Comparison of ENCODE assay signal across 1 cellular context in the genomic region with DNA sequence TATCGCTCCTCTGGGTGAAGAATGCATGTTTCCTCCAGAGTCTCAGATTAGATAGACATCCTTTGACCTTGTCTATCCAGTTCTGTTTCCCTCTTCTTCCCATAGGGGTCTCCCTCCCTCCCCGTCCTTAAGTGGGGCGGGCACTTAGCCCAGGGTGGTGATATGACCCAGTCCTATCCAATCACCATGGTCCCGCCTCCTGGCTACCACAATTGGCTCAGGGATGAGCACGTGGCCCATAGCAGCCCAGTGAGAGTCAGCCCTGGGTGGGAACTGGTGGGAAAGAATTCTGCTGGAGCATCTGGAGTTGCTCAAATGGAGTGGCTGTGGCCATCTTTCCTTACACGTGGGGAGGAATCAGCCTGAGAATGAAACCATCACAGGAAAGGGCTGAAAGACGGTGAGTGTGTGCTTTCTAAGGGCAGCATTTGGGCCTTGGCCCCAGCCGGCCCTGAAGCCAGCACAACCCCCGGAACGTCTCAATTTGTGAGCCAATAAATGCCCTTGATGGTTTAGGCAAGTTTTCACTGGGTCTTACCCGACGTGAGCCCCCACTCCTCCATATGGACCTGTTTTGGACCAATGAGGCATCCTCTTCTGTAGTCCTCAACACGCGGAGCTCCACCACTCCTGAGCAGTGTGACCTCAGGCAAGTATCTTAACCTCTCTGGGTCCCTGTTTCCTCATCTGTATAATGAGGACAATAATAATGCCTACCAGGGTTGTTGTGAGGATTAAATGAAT.
TF ChIP-seq lines count a peak whose summit lies in the region.

No MANE protein-coding gene starts in this region.

TF ChIP-seq in HepG2, 621 proteins besides CTCF, POLR2A, EP300 and RAD21 (continued from another document and continues in another):
- TF ChIP-seq ZNF589 (CRISPR knock-in tag; conservative IDR thresholded peaks at IDR 0.05), result 0 out of 2 replicates have a peak, but pooled peaks have one; percentile 24
- TF ChIP-seq ZBTB42 (CRISPR knock-in tag; IDR thresholded peaks at IDR 0.05), result no peak
- peak; percentile 10; the same call in 1 of the 2 replicates for TF ChIP-seq NR2F6 (IDR thresholded peaks at IDR 0.05)
- peak; percentile 58; the same call in 1 of the 2 replicates for TF ChIP-seq NR2F6 (CRISPR knock-in tag; IDR thresholded peaks at IDR 0.05)
- no peak for TF ChIP-seq PHF8 (CRISPR knock-in tag; IDR thresholded peaks at IDR 0.05)
- TF ChIP-seq PAX8 (CRISPR knock-in tag; IDR thresholded peaks at IDR 0.05; ENCODE audit: borderline replicate concordance), result no peak
- TF ChIP-seq AGO1 (IDR thresholded peaks at IDR 0.05; ENCODE audit: low read depth, low read length, poor library complexity, severe bottlenecking), result no peak
- TF ChIP-seq ZNF3 (CRISPR knock-in tag; IDR thresholded peaks at IDR 0.05), result 0 out of 2 replicates have a peak, but pooled peaks have one; percentile 52
- no peak for TF ChIP-seq ATRX (CRISPR knock-in tag; IDR thresholded peaks at IDR 0.05; ENCODE audit: borderline replicate concordance)
- TF ChIP-seq ZC3H13 (CRISPR knock-in tag; IDR thresholded peaks at IDR 0.05), result 0 out of 2 replicates have a peak, but pooled peaks have one; percentile 22
- TF ChIP-seq, protein P1, sequence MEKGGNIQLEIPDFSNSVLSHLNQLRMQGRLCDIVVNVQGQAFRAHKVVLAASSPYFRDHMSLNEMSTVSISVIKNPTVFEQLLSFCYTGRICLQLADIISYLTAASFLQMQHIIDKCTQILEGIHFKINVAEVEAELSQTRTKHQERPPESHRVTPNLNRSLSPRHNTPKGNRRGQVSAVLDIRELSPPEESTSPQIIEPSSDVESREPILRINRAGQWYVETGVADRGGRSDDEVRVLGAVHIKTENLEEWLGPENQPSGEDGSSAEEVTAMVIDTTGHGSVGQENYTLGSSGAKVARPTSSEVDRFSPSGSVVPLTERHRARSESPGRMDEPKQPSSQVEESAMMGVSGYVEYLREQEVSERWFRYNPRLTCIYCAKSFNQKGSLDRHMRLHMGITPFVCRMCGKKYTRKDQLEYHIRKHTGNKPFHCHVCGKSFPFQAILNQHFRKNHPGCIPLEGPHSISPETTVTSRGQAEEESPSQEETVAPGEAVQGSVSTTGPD (CRISPR knock-in tag; IDR thresholded peaks at IDR 0.05), result peak; percentile 60; the same call in 1 of the 2 replicates
- no peak for TF ChIP-seq ZNF468 (CRISPR knock-in tag; IDR thresholded peaks at IDR 0.05)
- TF ChIP-seq, protein P2, sequence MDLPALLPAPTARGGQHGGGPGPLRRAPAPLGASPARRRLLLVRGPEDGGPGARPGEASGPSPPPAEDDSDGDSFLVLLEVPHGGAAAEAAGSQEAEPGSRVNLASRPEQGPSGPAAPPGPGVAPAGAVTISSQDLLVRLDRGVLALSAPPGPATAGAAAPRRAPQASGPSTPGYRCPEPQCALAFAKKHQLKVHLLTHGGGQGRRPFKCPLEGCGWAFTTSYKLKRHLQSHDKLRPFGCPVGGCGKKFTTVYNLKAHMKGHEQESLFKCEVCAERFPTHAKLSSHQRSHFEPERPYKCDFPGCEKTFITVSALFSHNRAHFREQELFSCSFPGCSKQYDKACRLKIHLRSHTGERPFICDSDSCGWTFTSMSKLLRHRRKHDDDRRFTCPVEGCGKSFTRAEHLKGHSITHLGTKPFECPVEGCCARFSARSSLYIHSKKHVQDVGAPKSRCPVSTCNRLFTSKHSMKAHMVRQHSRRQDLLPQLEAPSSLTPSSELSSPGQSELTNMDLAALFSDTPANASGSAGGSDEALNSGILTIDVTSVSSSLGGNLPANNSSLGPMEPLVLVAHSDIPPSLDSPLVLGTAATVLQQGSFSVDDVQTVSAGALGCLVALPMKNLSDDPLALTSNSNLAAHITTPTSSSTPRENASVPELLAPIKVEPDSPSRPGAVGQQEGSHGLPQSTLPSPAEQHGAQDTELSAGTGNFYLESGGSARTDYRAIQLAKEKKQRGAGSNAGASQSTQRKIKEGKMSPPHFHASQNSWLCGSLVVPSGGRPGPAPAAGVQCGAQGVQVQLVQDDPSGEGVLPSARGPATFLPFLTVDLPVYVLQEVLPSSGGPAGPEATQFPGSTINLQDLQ (CRISPR knock-in tag; IDR thresholded peaks at IDR 0.05), result no peak
- TF ChIP-seq, protein P3, sequence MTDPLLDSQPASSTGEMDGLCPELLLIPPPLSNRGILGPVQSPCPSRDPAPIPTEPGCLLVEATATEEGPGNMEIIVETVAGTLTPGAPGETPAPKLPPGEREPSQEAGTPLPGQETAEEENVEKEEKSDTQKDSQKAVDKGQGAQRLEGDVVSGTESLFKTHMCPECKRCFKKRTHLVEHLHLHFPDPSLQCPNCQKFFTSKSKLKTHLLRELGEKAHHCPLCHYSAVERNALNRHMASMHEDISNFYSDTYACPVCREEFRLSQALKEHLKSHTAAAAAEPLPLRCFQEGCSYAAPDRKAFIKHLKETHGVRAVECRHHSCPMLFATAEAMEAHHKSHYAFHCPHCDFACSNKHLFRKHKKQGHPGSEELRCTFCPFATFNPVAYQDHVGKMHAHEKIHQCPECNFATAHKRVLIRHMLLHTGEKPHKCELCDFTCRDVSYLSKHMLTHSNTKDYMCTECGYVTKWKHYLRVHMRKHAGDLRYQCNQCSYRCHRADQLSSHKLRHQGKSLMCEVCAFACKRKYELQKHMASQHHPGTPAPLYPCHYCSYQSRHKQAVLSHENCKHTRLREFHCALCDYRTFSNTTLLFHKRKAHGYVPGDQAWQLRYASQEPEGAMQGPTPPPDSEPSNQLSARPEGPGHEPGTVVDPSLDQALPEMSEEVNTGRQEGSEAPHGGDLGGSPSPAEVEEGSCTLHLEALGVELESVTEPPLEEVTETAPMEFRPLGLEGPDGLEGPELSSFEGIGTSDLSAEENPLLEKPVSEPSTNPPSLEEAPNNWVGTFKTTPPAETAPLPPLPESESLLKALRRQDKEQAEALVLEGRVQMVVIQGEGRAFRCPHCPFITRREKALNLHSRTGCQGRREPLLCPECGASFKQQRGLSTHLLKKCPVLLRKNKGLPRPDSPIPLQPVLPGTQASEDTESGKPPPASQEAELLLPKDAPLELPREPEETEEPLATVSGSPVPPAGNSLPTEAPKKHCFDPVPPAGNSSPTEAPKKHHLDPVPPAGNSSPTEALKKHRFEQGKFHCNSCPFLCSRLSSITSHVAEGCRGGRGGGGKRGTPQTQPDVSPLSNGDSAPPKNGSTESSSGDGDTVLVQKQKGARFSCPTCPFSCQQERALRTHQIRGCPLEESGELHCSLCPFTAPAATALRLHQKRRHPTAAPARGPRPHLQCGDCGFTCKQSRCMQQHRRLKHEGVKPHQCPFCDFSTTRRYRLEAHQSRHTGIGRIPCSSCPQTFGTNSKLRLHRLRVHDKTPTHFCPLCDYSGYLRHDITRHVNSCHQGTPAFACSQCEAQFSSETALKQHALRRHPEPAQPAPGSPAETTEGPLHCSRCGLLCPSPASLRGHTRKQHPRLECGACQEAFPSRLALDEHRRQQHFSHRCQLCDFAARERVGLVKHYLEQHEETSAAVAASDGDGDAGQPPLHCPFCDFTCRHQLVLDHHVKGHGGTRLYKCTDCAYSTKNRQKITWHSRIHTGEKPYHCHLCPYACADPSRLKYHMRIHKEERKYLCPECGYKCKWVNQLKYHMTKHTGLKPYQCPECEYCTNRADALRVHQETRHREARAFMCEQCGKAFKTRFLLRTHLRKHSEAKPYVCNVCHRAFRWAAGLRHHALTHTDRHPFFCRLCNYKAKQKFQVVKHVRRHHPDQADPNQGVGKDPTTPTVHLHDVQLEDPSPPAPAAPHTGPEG (CRISPR knock-in tag; IDR thresholded peaks at IDR 0.05), result no peak
- 0 out of 2 replicates have a peak, but pooled peaks have one; percentile 6 for TF ChIP-seq ZNF557 (CRISPR knock-in tag; IDR thresholded peaks at IDR 0.05)
- TF ChIP-seq, protein P4, sequence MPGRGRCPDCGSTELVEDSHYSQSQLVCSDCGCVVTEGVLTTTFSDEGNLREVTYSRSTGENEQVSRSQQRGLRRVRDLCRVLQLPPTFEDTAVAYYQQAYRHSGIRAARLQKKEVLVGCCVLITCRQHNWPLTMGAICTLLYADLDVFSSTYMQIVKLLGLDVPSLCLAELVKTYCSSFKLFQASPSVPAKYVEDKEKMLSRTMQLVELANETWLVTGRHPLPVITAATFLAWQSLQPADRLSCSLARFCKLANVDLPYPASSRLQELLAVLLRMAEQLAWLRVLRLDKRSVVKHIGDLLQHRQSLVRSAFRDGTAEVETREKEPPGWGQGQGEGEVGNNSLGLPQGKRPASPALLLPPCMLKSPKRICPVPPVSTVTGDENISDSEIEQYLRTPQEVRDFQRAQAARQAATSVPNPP (CRISPR knock-in tag; IDR thresholded peaks at IDR 0.05), result no peak
- no peak for TF ChIP-seq NFE2L2 (IDR thresholded peaks at IDR 0.05; ENCODE audit: low read length)
- TF ChIP-seq REXO4 (CRISPR knock-in tag; IDR thresholded peaks at IDR 0.05; ENCODE audit: borderline replicate concordance), result no peak
- TF ChIP-seq TRIM24 (CRISPR knock-in tag; IDR thresholded peaks at IDR 0.05), result no peak
- TF ChIP-seq ZNF446 (CRISPR knock-in tag; IDR thresholded peaks at IDR 0.05), result no peak
- TF ChIP-seq, protein P5, sequence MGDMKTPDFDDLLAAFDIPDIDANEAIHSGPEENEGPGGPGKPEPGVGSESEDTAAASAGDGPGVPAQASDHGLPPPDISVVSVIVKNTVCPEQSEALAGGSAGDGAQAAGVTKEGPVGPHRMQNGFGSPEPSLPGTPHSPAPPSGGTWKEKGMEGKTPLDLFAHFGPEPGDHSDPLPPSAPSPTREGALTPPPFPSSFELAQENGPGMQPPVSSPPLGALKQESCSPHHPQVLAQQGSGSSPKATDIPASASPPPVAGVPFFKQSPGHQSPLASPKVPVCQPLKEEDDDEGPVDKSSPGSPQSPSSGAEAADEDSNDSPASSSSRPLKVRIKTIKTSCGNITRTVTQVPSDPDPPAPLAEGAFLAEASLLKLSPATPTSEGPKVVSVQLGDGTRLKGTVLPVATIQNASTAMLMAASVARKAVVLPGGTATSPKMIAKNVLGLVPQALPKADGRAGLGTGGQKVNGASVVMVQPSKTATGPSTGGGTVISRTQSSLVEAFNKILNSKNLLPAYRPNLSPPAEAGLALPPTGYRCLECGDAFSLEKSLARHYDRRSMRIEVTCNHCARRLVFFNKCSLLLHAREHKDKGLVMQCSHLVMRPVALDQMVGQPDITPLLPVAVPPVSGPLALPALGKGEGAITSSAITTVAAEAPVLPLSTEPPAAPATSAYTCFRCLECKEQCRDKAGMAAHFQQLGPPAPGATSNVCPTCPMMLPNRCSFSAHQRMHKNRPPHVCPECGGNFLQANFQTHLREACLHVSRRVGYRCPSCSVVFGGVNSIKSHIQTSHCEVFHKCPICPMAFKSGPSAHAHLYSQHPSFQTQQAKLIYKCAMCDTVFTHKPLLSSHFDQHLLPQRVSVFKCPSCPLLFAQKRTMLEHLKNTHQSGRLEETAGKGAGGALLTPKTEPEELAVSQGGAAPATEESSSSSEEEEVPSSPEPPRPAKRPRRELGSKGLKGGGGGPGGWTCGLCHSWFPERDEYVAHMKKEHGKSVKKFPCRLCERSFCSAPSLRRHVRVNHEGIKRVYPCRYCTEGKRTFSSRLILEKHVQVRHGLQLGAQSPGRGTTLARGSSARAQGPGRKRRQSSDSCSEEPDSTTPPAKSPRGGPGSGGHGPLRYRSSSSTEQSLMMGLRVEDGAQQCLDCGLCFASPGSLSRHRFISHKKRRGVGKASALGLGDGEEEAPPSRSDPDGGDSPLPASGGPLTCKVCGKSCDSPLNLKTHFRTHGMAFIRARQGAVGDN (CRISPR knock-in tag; IDR thresholded peaks at IDR 0.05), result peak; percentile 96
- TF ChIP-seq ZKSCAN1 (IDR thresholded peaks at IDR 0.05; ENCODE audit: low read length), result no peak
- TF ChIP-seq PLRG1 (conservative IDR thresholded peaks at IDR 0.05), result no peak
- TF ChIP-seq NFRKB (IDR thresholded peaks at IDR 0.05), result no peak
- no peak for TF ChIP-seq TBX3 (IDR thresholded peaks at IDR 0.05; ENCODE audit: borderline replicate concordance)
- no peak for TF ChIP-seq RBAK (CRISPR knock-in tag; IDR thresholded peaks at IDR 0.05)
- no peak for TF ChIP-seq HES4 (CRISPR knock-in tag; IDR thresholded peaks at IDR 0.05; ENCODE audit: borderline replicate concordance)
- TF ChIP-seq, protein P6, sequence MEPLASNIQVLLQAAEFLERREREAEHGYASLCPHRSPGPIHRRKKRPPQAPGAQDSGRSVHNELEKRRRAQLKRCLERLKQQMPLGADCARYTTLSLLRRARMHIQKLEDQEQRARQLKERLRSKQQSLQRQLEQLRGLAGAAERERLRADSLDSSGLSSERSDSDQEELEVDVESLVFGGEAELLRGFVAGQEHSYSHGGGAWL (CRISPR knock-in tag; IDR thresholded peaks at IDR 0.05), result peak; percentile 51; the same call in 1 of the 2 replicates
- TF ChIP-seq, protein P7, sequence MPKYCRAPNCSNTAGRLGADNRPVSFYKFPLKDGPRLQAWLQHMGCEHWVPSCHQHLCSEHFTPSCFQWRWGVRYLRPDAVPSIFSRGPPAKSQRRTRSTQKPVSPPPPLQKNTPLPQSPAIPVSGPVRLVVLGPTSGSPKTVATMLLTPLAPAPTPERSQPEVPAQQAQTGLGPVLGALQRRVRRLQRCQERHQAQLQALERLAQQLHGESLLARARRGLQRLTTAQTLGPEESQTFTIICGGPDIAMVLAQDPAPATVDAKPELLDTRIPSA (CRISPR knock-in tag; IDR thresholded peaks at IDR 0.05; ENCODE audit: borderline replicate concordance), result no peak
- TF ChIP-seq AGO2 (optimal IDR thresholded peaks at IDR 0.05; ENCODE audit: low read depth, low read length), result no peak
- TF ChIP-seq RBM22 (optimal IDR thresholded peaks at IDR 0.05; ENCODE audit: low read length), result no peak
- TF ChIP-seq MED13 (CRISPR knock-in tag; IDR thresholded peaks at IDR 0.05), result no peak
- TF ChIP-seq ZKSCAN5 (CRISPR knock-in tag; IDR thresholded peaks at IDR 0.05), result no peak
- no peak for TF ChIP-seq PHB2 (IDR thresholded peaks at IDR 0.05; ENCODE audit: partially characterized antibody)
- no peak for TF ChIP-seq ZNF790 (CRISPR knock-in tag; IDR thresholded peaks at IDR 0.05; ENCODE audit: borderline replicate concordance)
- TF ChIP-seq ZNF234 (CRISPR knock-in tag; conservative IDR thresholded peaks at IDR 0.05), result no peak
- TF ChIP-seq, protein P8, sequence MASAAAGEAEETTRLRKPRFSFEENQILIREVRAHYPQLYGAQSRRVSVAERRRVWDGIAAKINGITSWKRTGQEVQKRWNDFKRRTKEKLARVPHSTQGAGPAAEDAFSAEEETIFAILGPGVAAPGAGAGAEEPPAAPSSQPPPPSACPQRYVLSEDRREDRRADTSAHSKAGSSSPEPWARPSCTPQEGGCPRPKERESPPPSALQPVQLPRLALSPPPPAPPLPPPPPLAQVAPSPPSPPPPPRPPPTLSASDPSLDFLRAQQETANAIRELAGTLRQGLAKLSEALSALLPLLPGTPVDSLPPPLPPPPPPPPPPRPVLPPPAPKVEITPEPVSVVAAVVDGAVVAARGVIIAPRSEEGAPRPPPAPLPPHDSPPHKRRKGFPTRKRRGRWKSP (CRISPR knock-in tag; IDR thresholded peaks at IDR 0.05), result no peak
- TF ChIP-seq, protein P9, sequence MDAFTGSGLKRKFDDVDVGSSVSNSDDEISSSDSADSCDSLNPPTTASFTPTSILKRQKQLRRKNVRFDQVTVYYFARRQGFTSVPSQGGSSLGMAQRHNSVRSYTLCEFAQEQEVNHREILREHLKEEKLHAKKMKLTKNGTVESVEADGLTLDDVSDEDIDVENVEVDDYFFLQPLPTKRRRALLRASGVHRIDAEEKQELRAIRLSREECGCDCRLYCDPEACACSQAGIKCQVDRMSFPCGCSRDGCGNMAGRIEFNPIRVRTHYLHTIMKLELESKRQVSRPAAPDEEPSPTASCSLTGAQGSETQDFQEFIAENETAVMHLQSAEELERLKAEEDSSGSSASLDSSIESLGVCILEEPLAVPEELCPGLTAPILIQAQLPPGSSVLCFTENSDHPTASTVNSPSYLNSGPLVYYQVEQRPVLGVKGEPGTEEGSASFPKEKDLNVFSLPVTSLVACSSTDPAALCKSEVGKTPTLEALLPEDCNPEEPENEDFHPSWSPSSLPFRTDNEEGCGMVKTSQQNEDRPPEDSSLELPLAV (CRISPR knock-in tag; conservative IDR thresholded peaks at IDR 0.05; ENCODE audit: low read depth), result no peak
- TF ChIP-seq ZNF543 (CRISPR knock-in tag; IDR thresholded peaks at IDR 0.05), result no peak
